In genomic region chr14:103073876-103074698, GRCh38 we compare ENCODE assay signal across 13 cellular contexts. TPM values are rescaled to one million over a fixed set of nuclear protein-coding genes. Genes with fewer than 3 reads are reported as not detected.
DNase-seq lines count a peak whose midpoint lies in the region; FAIRE-seq and TF ChIP-seq lines count a peak whose summit lies in the region.
"Had no signal": no experiment of that assay in that cellular context is flagged by ENCODE, and none has a peak within 500 bp of the region (broad histone marks: within the 10 kb centered on the region; RNA-seq: fewer than 3 reads in every experiment).

No MANE protein-coding gene starts in this region.

- H3K9me3 ChIP-seq in left ventricle myocardium inferior (replicated peaks) (no peaks in the 10 kb centered on the region), sigmoid colon (no peaks in the 10 kb centered on the region)

- DNase-seq in GM10266 (ENCODE audit: extremely low spot score) (no peak), RCC 7860 (ENCODE audit: low spot score) (peak; percentile 5), left ventricle myocardium inferior (peak; percentile 40), sigmoid colon (peak; percentile 63), coronary artery (ENCODE audit: low spot score) (no peak), LoVo (ENCODE audit: low spot score) (no peak), MV-4-11 (lab: John Stamatoyannopoulos, UW) (no peak), putamen (ENCODE audit: low spot score) (no peak)
- DNase-seq: brain microvascular endothelial cell, DND-41 had no signal

- FAIRE-seq in RCC 7860 (lab: Jason Lieb, UNC), result no peak

- H3K27ac ChIP-seq in left ventricle myocardium inferior (replicated peaks), result peak overlapping the region; percentile 88
- peak overlapping the region; percentile 46 to 66 (median 59) for H3K27ac ChIP-seq in sigmoid colon
- H3K27ac ChIP-seq in coronary artery, result peak overlapping the region in 1 of 2 donors; percentile 75
- H3K27ac ChIP-seq: brain microvascular endothelial cell had no signal

- H3K27me3 ChIP-seq in left ventricle myocardium inferior (ENCODE audit: low read depth), result no peaks in the 10 kb centered on the region
- H3K27me3 ChIP-seq in sigmoid colon, result peaks cover 0 to under 1% (median 0%) of the 10 kb centered on the region in 3 donors
- H3K27me3 ChIP-seq: brain microvascular endothelial cell had no signal

- WGBS in sigmoid colon, 2 donors, result 64 to 74% methylated on average over 21 of the region's 21 CpGs

- no peak for TF ChIP-seq EP300 in sigmoid colon (IDR thresholded peaks at IDR 0.05)

- H3K4me3 ChIP-seq in left ventricle myocardium inferior (peak overlapping the region; percentile 64), sigmoid colon (no peak overlapping the region), coronary artery (no peak overlapping the region)

- H3K36me3 ChIP-seq in left ventricle myocardium inferior, result no peaks in the 10 kb centered on the region
- H3K36me3 ChIP-seq in sigmoid colon, result no peaks in the 10 kb centered on the region
- H3K36me3 ChIP-seq: brain microvascular endothelial cell had no signal

- TF ChIP-seq POLR2A in sigmoid colon (IDR thresholded peaks at IDR 0.05), result no peak

- H3K4me1 ChIP-seq in left ventricle myocardium inferior, result peaks cover 53% of the 10 kb centered on the region
- H3K4me1 ChIP-seq in sigmoid colon, result peaks cover 0 to 13% (median 9%) of the 10 kb centered on the region in 4 donors

- intact Hi-C loops in left ventricle myocardium inferior (cut with micrococcal nuclease) (no loop called here), sigmoid colon (cut with DNase I) (loop anchor here (2.0 kb wide), 1 partner anchor 219 kb away; no protein-coding TSS in a partner anchor)

- peak; percentile 7 for TF ChIP-seq CTCF in GM10266 (IDR thresholded peaks at IDR 0.05; ENCODE audit: control insufficient read depth, insufficient read depth, low read depth, missing control alignments)
- no peak for TF ChIP-seq CTCF in left ventricle myocardium inferior (IDR thresholded peaks at IDR 0.05; ENCODE audit: borderline replicate concordance)
- no peak for TF ChIP-seq CTCF in sigmoid colon (IDR thresholded peaks at IDR 0.05)
- TF ChIP-seq CTCF in coronary artery (IDR thresholded peaks at IDR 0.05), result no peak

RNA-seq across cellular contexts. Expression of gene LBHD2, which starts 9.9 kb away (rescaled TPM):
- total RNA-seq in left ventricle myocardium inferior (not detected), sigmoid colon (not detected)
- under 1 TPM in 1 of 3 donors, not detected in 2; 0.17 TPM for polyA plus RNA-seq in sigmoid colon
- total RNA-seq: HT1080, pulmonary artery endothelial cell, urinary bladder had no signal
- polyA plus RNA-seq: urinary bladder had no signal

RNA-seq across cellular contexts. Expression of gene CDC42BPB, which starts 16.7 kb away (rescaled TPM):
- total RNA-seq in left ventricle myocardium inferior (67.1 TPM), sigmoid colon (10 to 100 TPM; 58.5 to 82.3 (median 61.6) TPM)
- polyA plus RNA-seq in sigmoid colon, result 10 to 100 TPM; 18.0 to 51.5 (median 24.0) TPM

RNA-seq across cellular contexts. Expression of gene EXOC3L4, which starts 20.4 kb away (rescaled TPM):
- 0.66 TPM for total RNA-seq in left ventricle myocardium inferior
- total RNA-seq in sigmoid colon, result 1 to 10 TPM in 2 of 4 donors, under 1 TPM in 2; 0.36 to 1.8 (median 0.90) TPM
- polyA plus RNA-seq in sigmoid colon, result 10 to 100 TPM in 1 of 3 donors, 1 to 10 TPM in 2; 3.0 to 23.8 (median 6.0) TPM
- total RNA-seq: HT1080, pulmonary artery endothelial cell had no signal

RNA-seq across cellular contexts. Expression of gene TNFAIP2, which starts 49.2 kb away (rescaled TPM):
- total RNA-seq in left ventricle myocardium inferior (40.1 TPM), sigmoid colon (10 to 100 TPM; 21.2 to 59.1 (median 36.6) TPM)
- 10 to 100 TPM; 11.8 to 68.0 (median 28.8) TPM for polyA plus RNA-seq in sigmoid colon

Comparison
In these comparisons a context has a peak if more than half of its experiments do, and no peak if none do; other contexts are left out.
1. DNase-seq: peak in RCC 7860 (single experiment), left ventricle myocardium inferior (single experiment) and sigmoid colon (single experiment); none in GM10266 (single experiment), coronary artery (single experiment), LoVo (single experiment), MV-4-11 (single experiment) and putamen (single experiment).